Comparison of ENCODE assay signal across 24 cellular contexts in the genomic region with DNA sequence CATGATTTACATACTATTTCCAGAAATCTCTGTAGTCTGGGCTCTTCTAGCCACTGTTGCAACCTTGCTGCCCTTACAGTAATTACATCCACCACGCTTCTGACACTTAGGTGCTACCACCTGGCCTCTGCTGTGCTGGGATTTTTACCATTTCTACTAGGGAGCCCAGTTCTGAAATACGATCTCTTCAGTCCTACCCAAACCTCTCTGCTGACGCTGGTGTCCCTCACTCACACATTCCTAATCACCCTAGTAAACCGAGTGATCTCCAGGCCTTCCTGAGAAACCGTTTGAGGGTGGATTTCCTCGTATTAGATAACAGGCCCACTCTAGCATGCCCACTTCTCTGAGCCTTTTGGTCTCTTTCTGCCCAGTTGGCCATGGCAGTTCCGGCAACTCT.
"Had no signal": no experiment of that assay in that cellular context is flagged by ENCODE, and none has a peak within 500 bp of the region (broad histone marks: within the 10 kb centered on the region; RNA-seq: fewer than 3 reads in every experiment).

No MANE protein-coding gene starts in this region.

- DNase-seq: islet precursor cell; left ventricle myocardium inferior; midbrain; naive thymus-derived CD8-positive, alpha-beta T cell; ovary; right lobe of liver; stimulated activated CD4-positive, alpha-beta T cell treated with anti-CD3 and anti-CD28 coated beads, Interleukin-1b, Interleukin-23, amount 100 ng/mL, for 48 hours; stimulated activated CD4-positive, alpha-beta T cell treated with anti-CD3 and anti-CD28 coated beads, Interleukin-2, amount 100 ng/mL, for 48 hours; stimulated activated CD4-positive, alpha-beta T cell treated with anti-CD3 and anti-CD28 coated beads, Interleukin-4, amount 100 ng/mL, for 4 hours; stimulated activated CD8-positive, alpha-beta memory T cell treated with anti-CD3 and anti-CD28 coated beads, Interleukin-4, amount 100 ng/mL, for 48 hours; stimulated activated naive CD4-positive, alpha-beta T cell treated with Interleukin-2 at 50 U/mL for 16 hours; stimulated activated naive CD8-positive, alpha-beta T cell treated with anti-CD3 and anti-CD28 coated beads, Interleukin-15, amount 100 ng/mL, for 72 hours; substantia nigra; uterus had no signal

- H3K4me1 Mint-ChIP-seq: naive thymus-derived CD8-positive, alpha-beta T cell; stimulated activated memory B cell treated with anti-CD40 and anti-IgM and Interleukin-4, amounts not matched to agents 10 μg/mL and 1 μg/mL and 100 μg/mL, for 72 hours; stimulated activated naive CD8-positive, alpha-beta T cell treated with anti-CD3 and anti-CD28 coated beads, Interleukin-15, amount 100 ng/mL, for 72 hours had no signal

- H3K4me2 ChIP-seq: hepatocyte had no signal

- H3K4me3 Mint-ChIP-seq: naive thymus-derived CD8-positive, alpha-beta T cell; nephron; neural crest cell; stimulated activated memory B cell treated with anti-CD40 and anti-IgM and Interleukin-4, amounts not matched to agents 10 μg/mL and 1 μg/mL and 100 μg/mL, for 72 hours; stimulated activated naive CD8-positive, alpha-beta T cell treated with anti-CD3 and anti-CD28 coated beads, Interleukin-15, amount 100 ng/mL, for 72 hours; type B pancreatic cell had no signal

- H3K27ac Mint-ChIP-seq: naive thymus-derived CD8-positive, alpha-beta T cell; nephron; progenitor cell of endocrine pancreas; stimulated activated memory B cell treated with anti-CD40 and anti-IgM and Interleukin-4, amounts not matched to agents 10 μg/mL and 1 μg/mL and 100 μg/mL, for 72 hours; stimulated activated naive CD8-positive, alpha-beta T cell treated with anti-CD3 and anti-CD28 coated beads, Interleukin-15, amount 100 ng/mL, for 72 hours; type B pancreatic cell had no signal

- H3K27ac ChIP-seq: hepatocyte, left ventricle myocardium inferior, ovary, right atrium auricular region, right lobe of liver, tibial nerve, uterus had no signal

- H3K9me3 Mint-ChIP-seq: neural crest cell, type B pancreatic cell had no signal

- H3K36me3 Mint-ChIP-seq: naive thymus-derived CD8-positive, alpha-beta T cell; stimulated activated memory B cell treated with anti-CD40 and anti-IgM and Interleukin-4, amounts not matched to agents 10 μg/mL and 1 μg/mL and 100 μg/mL, for 72 hours; type B pancreatic cell had no signal

- H2AFZ ChIP-seq: hepatocyte had no signal

- ATAC-seq: naive thymus-derived CD8-positive, alpha-beta T cell; right lobe of liver; stimulated activated memory B cell treated with anti-CD40 and anti-IgM and Interleukin-4, amounts not matched to agents 10 μg/mL and 1 μg/mL and 100 μg/mL, for 72 hours; stimulated activated naive CD8-positive, alpha-beta T cell treated with anti-CD3 and anti-CD28 coated beads, Interleukin-15, amount 100 ng/mL, for 72 hours had no signal

- H3K4me1 ChIP-seq: left ventricle myocardium inferior, right atrium auricular region, right lobe of liver, tibial nerve, uterus had no signal

- H3K36me3 ChIP-seq: left ventricle myocardium inferior, ovary, right atrium auricular region, right lobe of liver, tibial nerve, uterus had no signal

- H3K27me3 ChIP-seq: ovary, right atrium auricular region, right lobe of liver, uterus had no signal

- H3K4me3 ChIP-seq: hepatocyte, left ventricle myocardium inferior, lung, ovary, right atrium auricular region, right lobe of liver, smooth muscle cell, tibial nerve, uterus had no signal

- H3K79me2 ChIP-seq: hepatocyte had no signal
